ENCODE assay signal across 8 cellular contexts in the genomic region with DNA sequence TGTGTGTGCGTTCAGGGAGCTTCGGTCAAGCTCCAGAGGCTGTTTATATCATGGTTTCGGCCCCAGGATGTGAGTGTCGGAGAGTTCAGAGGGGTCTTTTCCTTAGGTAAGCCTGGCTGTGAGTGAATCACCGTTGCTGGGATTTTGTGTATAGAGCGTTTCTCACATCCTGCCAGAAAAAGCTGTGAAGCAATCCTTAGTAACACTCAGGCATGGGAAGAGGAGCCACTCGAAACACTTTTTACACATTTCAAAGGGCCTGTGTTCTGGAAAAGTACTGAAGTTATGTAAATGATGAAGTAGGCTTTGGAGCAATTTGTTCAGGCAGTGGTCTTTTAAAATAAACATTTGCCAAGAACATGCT. TPM values are rescaled to one million over a fixed set of nuclear protein-coding genes. Genes with fewer than 3 reads are reported as not detected.
A peak's percentile ranks its signal among the peaks of the same experiment; 100 is the strongest.
DNase-seq lines count a peak whose midpoint lies in the region; ATAC-seq and TF ChIP-seq lines count a peak whose summit lies in the region.

No MANE protein-coding gene starts in this region.

- H3K27me3 ChIP-seq in CD4-positive, alpha-beta memory T cell (ENCODE audit: insufficient read depth, low read length), result no peaks in the 10 kb centered on the region
- no peaks in the 10 kb centered on the region for H3K27me3 ChIP-seq in muscle layer of duodenum (ENCODE audit: low read depth, low read length)

- no peaks in the 10 kb centered on the region for H3K36me3 ChIP-seq in CD4-positive, alpha-beta memory T cell (ENCODE audit: insufficient read depth, low read length)
- H3K36me3 ChIP-seq in muscle layer of duodenum (ENCODE audit: control insufficient read depth in 1 of 2, insufficient read depth in 2 of 2, low read length in 2 of 2), result peaks cover 0 to 10% of the 10 kb centered on the region in 2 donors

- ATAC-seq in HG03378 (IDR thresholded peaks at IDR 0.05; ENCODE audit: unreplicated experiment) (no peak), GM21825 (IDR thresholded peaks at IDR 0.05; ENCODE audit: unreplicated experiment) (no peak), HG03139 (IDR thresholded peaks at IDR 0.05; ENCODE audit: unreplicated experiment) (no peak), GM21576 (IDR thresholded peaks at IDR 0.05; ENCODE audit: unreplicated experiment) (no peak)

- H3K4me1 ChIP-seq in CD4-positive, alpha-beta memory T cell (ENCODE audit: insufficient read depth, low read length), result peaks cover 58% of the 10 kb centered on the region
- peaks cover 11 to 24% of the 10 kb centered on the region in 2 donors for H3K4me1 ChIP-seq in muscle layer of duodenum (ENCODE audit: control insufficient read depth in 1 of 2, insufficient read depth in 2 of 2, low read length in 2 of 2)

- peak overlapping the region; percentile 63 to 69 for H3K4me3 ChIP-seq in CD4-positive, alpha-beta memory T cell (ENCODE audit: low read length in 2 of 2)
- H3K4me3 ChIP-seq in coronary artery, result peak overlapping the region; percentile 93
- H3K4me3 ChIP-seq in muscle layer of duodenum (ENCODE audit: low read depth in 1 of 2, low read length in 2 of 2), result peak overlapping the region; percentile 90 to 98

- H3K27me3 Mint-ChIP-seq in CD4-positive, alpha-beta memory T cell, result peaks cover 0 to 2% of the 10 kb centered on the region in 2 donors

- peak overlapping the region; percentile 72 to 96 (median 94) for H3K4me3 Mint-ChIP-seq in CD4-positive, alpha-beta memory T cell

- intact Hi-C loops in CD4-positive, alpha-beta memory T cell (cut with micrococcal nuclease), result loop anchor here (2.0 kb wide), 1 partner anchor 18 kb away; a partner anchor contains a TSS

- peaks cover 37 to 56% (median 44%) of the 10 kb centered on the region in 4 donors for H3K4me1 Mint-ChIP-seq in CD4-positive, alpha-beta memory T cell

- H3K27ac ChIP-seq in CD4-positive, alpha-beta memory T cell (ENCODE audit: low read depth, low read length), result peak overlapping the region; percentile 77
- H3K27ac ChIP-seq in coronary artery (peak overlapping the region; percentile 83 to 92), muscle layer of duodenum (ENCODE audit: low read length) (peak overlapping the region; percentile 86)

- no peak for TF ChIP-seq CTCF in coronary artery (IDR thresholded peaks at IDR 0.05)

- DNase-seq in CD4-positive, alpha-beta memory T cell, result no peak
- DNase-seq in NCI-H226 (peak; percentile 66), coronary artery (ENCODE audit: low spot score) (no peak)

- CTCF ChIA-PET in CD4-positive, alpha-beta memory T cell (lab: Charles Lee; ENCODE audit: partially characterized antibody), result interaction anchor here (1.1 to 1.6 kb wide), 2 partner anchors 91 to 129 kb away, joined by 3 to 6 read pairs; no protein-coding TSS in a partner anchor

- peaks cover 5 to 20% of the 10 kb centered on the region in 2 donors for H3K36me3 Mint-ChIP-seq in CD4-positive, alpha-beta memory T cell

- no peaks in the 10 kb centered on the region for H3K9me3 ChIP-seq in CD4-positive, alpha-beta memory T cell (ENCODE audit: control insufficient read depth in 1 of 2, low read length in 2 of 2)
- no peaks in the 10 kb centered on the region for H3K9me3 ChIP-seq in muscle layer of duodenum (ENCODE audit: control insufficient read depth in 1 of 2, low read length in 2 of 2)

- peak overlapping the region; percentile 84 to 96 (median 93) for H3K27ac Mint-ChIP-seq in CD4-positive, alpha-beta memory T cell

- H3K9me3 Mint-ChIP-seq in CD4-positive, alpha-beta memory T cell, result no peaks in the 10 kb centered on the region

- POLR2A ChIA-PET in CD4-positive, alpha-beta memory T cell (lab: Charles Lee; ENCODE audit: partially characterized antibody), result interaction anchor here (0.5 to 2.2 kb wide), 7 partner anchors 12 to 65 kb away, joined by 3 to 18 read pairs (median 4); a partner anchor contains a TSS

RNA-seq across cellular contexts. Expression of a gene that starts 0.7 kb away (rescaled TPM):
- total RNA-seq in CD4-positive, alpha-beta memory T cell, result 10 to 100 TPM; 84.4 to 84.8 TPM
- 10 to 100 TPM; 33.9 to 36.6 TPM for polyA plus RNA-seq in CD4-positive, alpha-beta memory T cell

RNA-seq across cellular contexts. Expression of a gene that starts 19.2 kb away (rescaled TPM):
- total RNA-seq in CD4-positive, alpha-beta memory T cell, result 1 to 10 TPM; 7.5 to 8.4 TPM
- 100 to 1,000 TPM in 1 of 2 donors, 10 to 100 TPM in 1; 60.8 to 220 TPM for polyA plus RNA-seq in CD4-positive, alpha-beta memory T cell
